ENCODE assay signal across 26 cellular contexts in genomic region chr1:27464926-27465325, GRCh38. TPM values are rescaled to one million over a fixed set of nuclear protein-coding genes. Genes with fewer than 3 reads are reported as not detected.
DNase-seq lines count a peak whose midpoint lies in the region; ATAC-seq, FAIRE-seq and TF ChIP-seq lines count a peak whose summit lies in the region.
"Had no signal": no experiment of that assay in that cellular context is flagged by ENCODE, and none has a peak within 500 bp of the region (broad histone marks: within the 10 kb centered on the region; RNA-seq: fewer than 3 reads in every experiment).

No MANE protein-coding gene starts in this region.

- peak overlapping the region; percentile 39 for H3K4me2 ChIP-seq in OCI-LY3 (ENCODE audit: low read length)
- H3K4me2 ChIP-seq: KMS-11 had no signal

- no peaks in the 10 kb centered on the region for H3K9me3 ChIP-seq in OCI-LY3 (ENCODE audit: insufficient read depth, low read length)
- H3K9me3 ChIP-seq: body of pancreas, left lung, thyroid gland had no signal

- FAIRE-seq in GM12891 (lab: Jason Lieb, UNC): no peak
- FAIRE-seq: colon had no signal

- peaks cover 37% of the 10 kb centered on the region for H3K79me2 ChIP-seq in OCI-LY3 (ENCODE audit: low read length)

- DNase-seq in GM12891 (ENCODE audit: insufficient read length, low spot score) (no peak), progenitor cell of endocrine pancreas (ENCODE audit: low spot score, unreplicated experiment) (no peak), amygdala (lab: John Stamatoyannopoulos, UW) (no peak), left lobe of liver (ENCODE audit: low spot score) (no peak)
- DNase-seq: activated CD4-positive, alpha-beta T cell treated with anti-CD3 and anti-CD28 coated beads, Interleukin-2, amount 50 U/mL, for 1 hour; body of pancreas; DMS 273 treated with DMSO at 0.1 percent for 48 hours; effector CD8-positive, alpha-beta T cell; foreskin melanocyte; hippocampal formation; left lung; NCI-H1694; NCI-H2171 treated with DMSO at 0.1 percent for 48 hours; NCI-H524 treated with DMSO at 0.1 percent for 48 hours; stimulated activated CD4-positive, alpha-beta T cell treated with anti-CD3 and anti-CD28 coated beads, Interleukin-4, amount 100 ng/mL, for 4 hours; thyroid gland had no signal

- no peak overlapping the region for H3K9ac ChIP-seq in OCI-LY3 (ENCODE audit: low read length)
- H3K9ac ChIP-seq: KMS-11 had no signal

- H3K4me1 Mint-ChIP-seq in brain (peaks cover 34% of the 10 kb centered on the region), progenitor cell of endocrine pancreas (ENCODE audit: low read depth) (peaks cover 10% of the 10 kb centered on the region)

- TF ChIP-seq CTCF in OCI-LY3 (IDR thresholded peaks at IDR 0.05; ENCODE audit: low read depth, low read length) (no peak), brain (conservative IDR thresholded peaks at IDR 0.05) (no peak), progenitor cell of endocrine pancreas (IDR thresholded peaks at IDR 0.05; ENCODE audit: unreplicated experiment) (no peak)

- H3K27me3 ChIP-seq in OCI-LY3 (ENCODE audit: low read depth, low read length): no peaks in the 10 kb centered on the region
- H3K27me3 ChIP-seq: body of pancreas, left lung, thyroid gland had no signal

- H3K4me3 Mint-ChIP-seq in brain (no peak overlapping the region), progenitor cell of endocrine pancreas (ENCODE audit: low read depth) (no peak overlapping the region)
- H3K4me3 Mint-ChIP-seq: CD14-positive monocyte; neural crest cell; stimulated activated naive CD8-positive, alpha-beta T cell treated with anti-CD3 and anti-CD28 coated beads, Interleukin-15, Interleukin-2, amounts not matched to agents 100 ng/mL and 50 ng/mL, for 24 hours had no signal

- H3K9me3 Mint-ChIP-seq in brain: peaks cover 0 to 10% (median 3%) of the 10 kb centered on the region in 5 experiments
- H3K9me3 Mint-ChIP-seq in progenitor cell of endocrine pancreas (ENCODE audit: low read depth): no peaks in the 10 kb centered on the region
- H3K9me3 Mint-ChIP-seq: neural crest cell; stimulated activated naive CD8-positive, alpha-beta T cell treated with anti-CD3 and anti-CD28 coated beads, Interleukin-15, Interleukin-2, amounts not matched to agents 100 ng/mL and 50 ng/mL, for 24 hours had no signal

- H3K4me1 ChIP-seq in OCI-LY3 (ENCODE audit: low read length): peaks cover 22% of the 10 kb centered on the region

- peaks cover 45% of the 10 kb centered on the region for H3K36me3 Mint-ChIP-seq in brain
- peaks cover 13% of the 10 kb centered on the region for H3K36me3 Mint-ChIP-seq in progenitor cell of endocrine pancreas (ENCODE audit: insufficient read depth)

- peaks cover 33% of the 10 kb centered on the region for H4K20me1 ChIP-seq in OCI-LY3 (ENCODE audit: insufficient read depth, low read length)

- H3K27me3 Mint-ChIP-seq in brain (no peaks in the 10 kb centered on the region), progenitor cell of endocrine pancreas (no peaks in the 10 kb centered on the region)
- H3K27me3 Mint-ChIP-seq: stimulated activated naive CD8-positive, alpha-beta T cell treated with anti-CD3 and anti-CD28 coated beads, Interleukin-15, Interleukin-2, amounts not matched to agents 100 ng/mL and 50 ng/mL, for 24 hours had no signal

- ATAC-seq in HG03159 (IDR thresholded peaks at IDR 0.05; ENCODE audit: unreplicated experiment): no peak
- no peak for ATAC-seq in left lobe of liver
- ATAC-seq: body of pancreas, esophagus mucosa, left lung, sciatic nerve had no signal

- TF ChIP-seq POLR2A in GM12891 (IDR thresholded peaks at IDR 0.05; ENCODE audit: low read depth, low read length): no peak

- H3K27ac ChIP-seq in OCI-LY3 (ENCODE audit: low read length): no peak overlapping the region
- H3K27ac ChIP-seq: body of pancreas, KMS-11, thyroid gland had no signal

- H3K36me3 ChIP-seq in OCI-LY3 (replicated peaks; ENCODE audit: low read depth, low read length): peaks cover 13% of the 10 kb centered on the region
- H3K36me3 ChIP-seq: thyroid gland had no signal

- H3K27ac Mint-ChIP-seq in brain (peak overlapping the region in 3 of 5 experiments; percentile 41 to 58 (median 49)), progenitor cell of endocrine pancreas (peak overlapping the region; percentile 33)
- H3K27ac Mint-ChIP-seq: stimulated activated naive CD8-positive, alpha-beta T cell treated with anti-CD3 and anti-CD28 coated beads, Interleukin-15, Interleukin-2, amounts not matched to agents 100 ng/mL and 50 ng/mL, for 24 hours had no signal

- H2AFZ ChIP-seq in OCI-LY3 (ENCODE audit: low read depth, low read length): no peak overlapping the region

- H3K4me3 ChIP-seq in OCI-LY3 (ENCODE audit: low read length): no peak overlapping the region
- H3K4me3 ChIP-seq: body of pancreas, left lung, thyroid gland had no signal

TF ChIP-seq in GM12891, 5 proteins besides CTCF, POLR2A, EP300 and RAD21:
- TF ChIP-seq TAF1 (IDR thresholded peaks at IDR 0.05; ENCODE audit: low read depth, low read length): no peak
- no peak for TF ChIP-seq POU2F2 (IDR thresholded peaks at IDR 0.05; ENCODE audit: low read depth, low read length)
- TF ChIP-seq PAX5 (IDR thresholded peaks at IDR 0.05; ENCODE audit: insufficient read depth, low read length, severe bottlenecking): no peak
- TF ChIP-seq SPI1 (IDR thresholded peaks at IDR 0.05; ENCODE audit: low read depth, low read length): peak; percentile 73
- TF ChIP-seq POLR2AphosphoS5 (IDR thresholded peaks at IDR 0.05; ENCODE audit: low read depth, low read length): no peak

RNA-seq across cellular contexts. Expression of gene WASF2, which starts 25.0 kb away (rescaled TPM):
- 54.8 TPM for polyA plus RNA-seq in GM12891 (2012; ENCODE audit: low read depth, missing spikeins)
- 98.5 TPM for polyA plus RNA-seq in brain (ENCODE audit: insufficient read depth, low read depth, low replicate concordance)
- total RNA-seq in progenitor cell of endocrine pancreas: 74.6 and 76.9 TPM in 2 replicates
- 27.9 TPM for total RNA-seq in left lobe of liver
